8 cellular contexts compared by ENCODE assay signal in the genomic region with DNA sequence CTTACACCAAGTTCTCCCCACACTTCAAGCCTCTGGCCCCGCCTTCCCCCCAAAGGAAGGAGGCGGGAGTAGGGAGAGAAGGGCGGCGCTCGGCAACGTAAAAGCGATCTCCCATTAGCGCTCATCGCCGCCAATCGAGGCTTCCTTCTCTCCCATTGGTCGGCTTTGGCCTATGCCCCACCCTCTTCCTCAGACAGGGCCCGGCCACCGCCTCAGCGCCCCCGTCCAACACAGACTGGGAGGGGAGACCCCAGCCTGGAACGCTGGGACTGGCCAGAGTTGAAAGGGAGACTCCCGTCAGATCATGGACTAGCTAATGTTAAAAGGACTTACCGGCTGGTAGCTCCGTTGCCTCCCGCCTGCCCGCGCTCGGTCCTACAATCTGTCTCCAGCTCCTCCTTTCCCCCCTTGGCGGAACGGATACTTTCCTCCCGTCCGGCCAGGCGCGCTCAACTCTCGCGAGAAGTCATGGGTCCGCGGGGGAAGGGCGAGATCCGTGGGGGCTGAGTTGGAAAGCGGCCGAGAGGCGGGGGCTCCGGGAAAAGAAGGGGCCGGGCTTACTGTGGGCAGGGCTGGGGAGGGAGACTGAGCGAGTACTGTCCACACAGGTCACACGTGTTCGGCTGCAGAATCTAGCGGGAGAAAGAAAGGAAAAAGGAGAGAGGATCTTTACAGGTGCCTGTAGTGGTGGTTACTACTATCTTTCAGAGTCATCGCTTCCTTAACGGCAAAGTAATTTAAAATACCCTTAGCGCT. TPM values are rescaled to one million over a fixed set of nuclear protein-coding genes. Genes with fewer than 3 reads are reported as not detected.
DNase-seq lines count a peak whose midpoint lies in the region; ATAC-seq and TF ChIP-seq lines count a peak whose summit lies in the region.

A gene (minus strand): TSS at position 437 of the 756 bp plus-strand sequence. CDS start 25,382 bp downstream, outside the sequence.

- peaks cover 5% of the 10 kb centered on the region for H3K27me3 Mint-ChIP-seq in T-helper 1 cell treated with Interleukin-12 subunit alpha and Interleukin-12 subunit beta and Interleukin-4 antibody, amounts not matched to agents 30 μg/mL and 1 μg/mL, for 36 hours (ENCODE audit: low read depth)

- H3K27ac Mint-ChIP-seq in T-helper 1 cell treated with Interleukin-12 subunit alpha and Interleukin-12 subunit beta and Interleukin-4 antibody, amounts not matched to agents 30 μg/mL and 1 μg/mL, for 36 hours = peak within 1 kb of the TSS; percentile 94

- no peaks in the 10 kb centered on the region for H3K27me3 ChIP-seq in upper lobe of right lung

- peak; percentile 94 for DNase-seq in GM13977 (ENCODE audit: low spot score)
- peak; percentile 96 for DNase-seq in NCI-H1694 (lab: John Stamatoyannopoulos, UW)
- DNase-seq in amniotic stem cell (lab: John Stamatoyannopoulos, UW) = peak; percentile 92
- DNase-seq in left cardiac atrium = peak; percentile 97
- DNase-seq in posterior vena cava (ENCODE audit: low spot score) = peak; percentile 100
- DNase-seq in upper lobe of right lung = peak; percentile 99

- intact Hi-C loops in left cardiac atrium (cut with DNase I) (loop anchor here in 1 of 2 donors (5.0 kb wide), 2 partner anchors 46 to 84 kb away; no protein-coding TSS in a partner anchor), posterior vena cava (cut with DNase I) (no loop called here), upper lobe of right lung (cut with DNase I) (no loop called here)

- no peaks in the 10 kb centered on the region for H3K9me3 Mint-ChIP-seq in T-helper 1 cell treated with Interleukin-12 subunit alpha and Interleukin-12 subunit beta and Interleukin-4 antibody, amounts not matched to agents 30 μg/mL and 1 μg/mL, for 36 hours

- peak within 1 kb of the TSS; percentile 100 for H3K4me3 Mint-ChIP-seq in T-helper 1 cell treated with Interleukin-12 subunit alpha and Interleukin-12 subunit beta and Interleukin-4 antibody, amounts not matched to agents 30 μg/mL and 1 μg/mL, for 36 hours

- H3K9me3 ChIP-seq in upper lobe of right lung = no peaks in the 10 kb centered on the region

- H3K4me3 ChIP-seq in upper lobe of right lung = peak within 1 kb of the TSS; percentile 71

- peaks cover 32% of the 10 kb centered on the region for H3K4me1 Mint-ChIP-seq in T-helper 1 cell treated with Interleukin-12 subunit alpha and Interleukin-12 subunit beta and Interleukin-4 antibody, amounts not matched to agents 30 μg/mL and 1 μg/mL, for 36 hours (ENCODE audit: low read depth)

- H3K27ac ChIP-seq in upper lobe of right lung = peak within 1 kb of the TSS; percentile 98

- TF ChIP-seq CTCF in GM13977 (IDR thresholded peaks at IDR 0.05; ENCODE audit: extremely low read depth, insufficient read depth, missing control alignments) (no peak), upper lobe of right lung (IDR thresholded peaks at IDR 0.05) (no peak)

- H3K36me3 ChIP-seq in upper lobe of right lung = no peaks in the 10 kb centered on the region

- H3K4me1 ChIP-seq in upper lobe of right lung = peaks cover 20% of the 10 kb centered on the region

- in situ Hi-C loops in GM13977 (cut with MboI; ENCODE audit: low pct_unique_long_range_greater_than_20kb, low sequenced_read_pairs, unreplicated experiment) = no loop called here

- ATAC-seq in HG02884 (IDR thresholded peaks at IDR 0.05; ENCODE audit: unreplicated experiment) (peak; percentile 89), left cardiac atrium (peak; percentile 98 to 99), upper lobe of right lung (peak; percentile 98)

- peaks cover 3% of the 10 kb centered on the region for H3K36me3 Mint-ChIP-seq in T-helper 1 cell treated with Interleukin-12 subunit alpha and Interleukin-12 subunit beta and Interleukin-4 antibody, amounts not matched to agents 30 μg/mL and 1 μg/mL, for 36 hours (ENCODE audit: low read depth)

RNA-seq across cellular contexts. Expression of the gene that starts here (rescaled TPM):
- 10 to 100 TPM; 30.1 to 34.7 TPM for total RNA-seq in left cardiac atrium
- total RNA-seq in posterior vena cava = 10 to 100 TPM; 58.1 to 61.2 TPM
- 54.0 TPM for total RNA-seq in upper lobe of right lung

Comparison
In these comparisons a context has a peak if more than half of its experiments do, and no peak if none do; other contexts are left out.
1. Peak in every context shown above with its lines: DNase-seq, ATAC-seq, H3K4me3 ChIP-seq and H3K27ac ChIP-seq.